Comparison of ENCODE assay signal across 26 cellular contexts in genomic region chr2:156541229-156541628, GRCh38.
DNase-seq lines count a peak whose midpoint lies in the region; ATAC-seq, FAIRE-seq and TF ChIP-seq lines count a peak whose summit lies in the region.
"Had no signal": no experiment of that assay in that cellular context is flagged by ENCODE, and none has a peak within 500 bp of the region (broad histone marks: within the 10 kb centered on the region; RNA-seq: fewer than 3 reads in every experiment).

No MANE protein-coding gene starts in this region.

- ATAC-seq in GM18498 (IDR thresholded peaks at IDR 0.05; ENCODE audit: unreplicated experiment) (peak; percentile 42), GM21529 (IDR thresholded peaks at IDR 0.05; ENCODE audit: unreplicated experiment) (peak; percentile 43), HG02885 (IDR thresholded peaks at IDR 0.05; ENCODE audit: poor library complexity, unreplicated experiment) (peak; percentile 23), GM18505 (IDR thresholded peaks at IDR 0.05; ENCODE audit: unreplicated experiment) (no peak), HG03457 (IDR thresholded peaks at IDR 0.05; ENCODE audit: unreplicated experiment) (no peak)
- ATAC-seq: activated CD4-positive, alpha-beta T cell treated with anti-CD3 and anti-CD28 coated beads for 36 hours; T-helper 17 cell had no signal

- no peak for FAIRE-seq in urothelium cell line (lab: Jason Lieb, UNC)
- FAIRE-seq: bronchial epithelial cell, HTR-8/SVneo, kidney had no signal

- no peak overlapping the region for H3K4me3 Mint-ChIP-seq in brain
- H3K4me3 Mint-ChIP-seq: activated CD4-positive, alpha-beta T cell treated with anti-CD3 and anti-CD28 coated beads for 36 hours; CD4-positive, alpha-beta memory T cell; endodermal cell; T-helper 17 cell had no signal

- H3K4me3 ChIP-seq in lower leg skin (ENCODE audit: low read depth, poor library complexity, severe bottlenecking), result no peak overlapping the region
- H3K4me3 ChIP-seq: coronary artery, SK-N-MC, transverse colon had no signal

- DNase-seq in lower leg skin (ENCODE audit: low spot score in 2 of 2), result no peak
- DNase-seq in urothelium cell line (ENCODE audit: low spot score), result no peak
- DNase-seq: activated CD4-positive, alpha-beta T cell treated with anti-CD3 and anti-CD28 coated beads for 36 hours; activated naive CD4-positive, alpha-beta T cell; activated T-cell treated with anti-CD3 and anti-CD28 coated beads, Interleukin-2, amount 50 U/mL, for 1 hour; CD4-positive, alpha-beta memory T cell; endodermal cell; KG1; kidney; mammary epithelial cell; NCI-H1436 treated with DMSO at 0.1 percent for 48 hours; NCI-H2107; NCI-H446; NCI-H82; T-helper 17 cell; transverse colon had no signal

- peaks cover 2% of the 10 kb centered on the region for H3K27me3 Mint-ChIP-seq in brain
- H3K27me3 Mint-ChIP-seq: activated CD4-positive, alpha-beta T cell treated with anti-CD3 and anti-CD28 coated beads for 36 hours; CD4-positive, alpha-beta memory T cell; T-helper 17 cell had no signal

- peaks cover 0 to 1% (median 0%) of the 10 kb centered on the region in 5 experiments for H3K9me3 Mint-ChIP-seq in brain

- TF ChIP-seq POLR2A in lower leg skin (IDR thresholded peaks at IDR 0.05) (no peak), GM18505 (IDR thresholded peaks at IDR 0.05; ENCODE audit: borderline replicate concordance, extremely low read depth, insufficient read depth, insufficient read length) (no peak)

- no peaks in the 10 kb centered on the region for H3K36me3 Mint-ChIP-seq in brain

- H3K27ac Mint-ChIP-seq in brain, result peak overlapping the region in 3 of 5 experiments; percentile 46 to 67 (median 62)
- H3K27ac Mint-ChIP-seq: activated CD4-positive, alpha-beta T cell treated with anti-CD3 and anti-CD28 coated beads for 36 hours; CD4-positive, alpha-beta memory T cell; endodermal cell had no signal

- intact Hi-C loops in lower leg skin (cut with DNase I; ENCODE audit: low total_unique reads), result no loop called here

- H3K4me1 Mint-ChIP-seq in brain, result peaks cover 46% of the 10 kb centered on the region

- TF ChIP-seq CTCF in brain (conservative IDR thresholded peaks at IDR 0.05), result no peak
- TF ChIP-seq CTCF in lower leg skin (IDR thresholded peaks at IDR 0.05), result no peak

Comparison
In these comparisons a context has a peak if more than half of its experiments do, and no peak if none do; other contexts are left out.
1. ATAC-seq: peak in GM18498 (single experiment), GM21529 (single experiment) and HG02885 (single experiment); none in GM18505 (single experiment) and HG03457 (single experiment).